8 cellular contexts compared by ENCODE assay signal in the genomic region with DNA sequence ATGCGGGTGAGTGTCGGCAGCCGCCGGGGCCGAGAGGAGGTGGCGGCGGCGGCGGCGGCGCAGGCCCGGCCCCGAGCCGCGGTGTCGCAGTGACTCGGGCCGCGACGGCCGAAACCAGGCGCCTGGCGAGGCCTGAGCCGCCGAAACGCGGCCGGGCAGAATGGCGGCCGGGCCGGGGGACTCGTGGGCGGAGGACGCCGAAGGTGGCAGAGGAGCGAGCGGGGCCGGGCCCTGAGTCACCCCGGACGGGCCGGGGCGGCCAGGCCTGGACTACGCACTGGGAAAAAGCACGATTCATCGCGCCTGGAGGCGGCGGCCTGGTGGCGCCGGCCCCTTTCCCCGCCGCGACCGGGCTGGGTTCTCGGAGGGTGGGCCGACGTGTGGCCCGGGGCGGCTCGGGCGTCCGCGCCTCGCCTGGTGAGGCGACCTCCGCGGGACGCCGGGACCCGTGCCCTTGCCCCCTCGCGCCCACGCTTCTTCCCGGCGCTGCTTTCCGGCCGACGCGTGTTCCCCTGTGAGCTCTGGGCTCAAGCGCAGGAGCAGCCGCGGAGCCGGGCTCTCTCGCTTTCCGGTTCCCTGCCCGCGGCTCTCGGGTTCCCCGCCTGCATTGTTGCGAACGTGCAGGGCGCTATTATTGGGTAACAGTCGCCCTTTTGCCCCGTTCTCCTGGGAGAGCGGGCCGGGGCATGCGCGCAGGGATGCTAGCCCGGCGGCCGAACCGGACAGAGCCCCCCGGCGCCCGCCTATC. TPM values are rescaled to one million over a fixed set of nuclear protein-coding genes. Genes with fewer than 3 reads are reported as not detected.
A peak's percentile ranks its signal among the peaks of the same experiment; 100 is the strongest.
DNase-seq lines count a peak whose midpoint lies in the region; ATAC-seq and TF ChIP-seq lines count a peak whose summit lies in the region.

No MANE protein-coding gene starts in this region.

- CTCF ChIA-PET in activated CD8-positive, alpha-beta T cell treated with anti-CD3 and anti-CD28 coated beads, Interleukin-2, amount 10 ng/mL, durations not matched to agents 7 days and 5 days (lab: Charles Lee), result interaction anchor here (1.0 to 2.1 kb wide), 4 partner anchors 25 to 264 kb away, joined by 3 to 13 read pairs (median 4); no protein-coding TSS in a partner anchor

- peak overlapping the region; percentile 90 for H3K4me3 Mint-ChIP-seq in activated CD8-positive, alpha-beta T cell treated with anti-CD3 and anti-CD28 coated beads, Interleukin-2, amount 10 ng/mL, durations not matched to agents 7 days and 5 days

- POLR2A ChIA-PET in activated CD8-positive, alpha-beta T cell treated with anti-CD3 and anti-CD28 coated beads, Interleukin-2, amount 10 ng/mL, durations not matched to agents 7 days and 5 days (lab: Charles Lee), result interaction anchor here (0.8 to 2.1 kb wide), 17 partner anchors 9 to 366 kb away, joined by 3 to 11 read pairs (median 4); no protein-coding TSS in a partner anchor

- peaks cover 16 to 40% of the 10 kb centered on the region in 2 donors for H3K4me1 ChIP-seq in muscle layer of duodenum (ENCODE audit: control insufficient read depth in 1 of 2, insufficient read depth in 2 of 2, low read length in 2 of 2)

- H3K27me3 ChIP-seq in muscle layer of duodenum (ENCODE audit: low read depth, low read length), result no peaks in the 10 kb centered on the region

- ATAC-seq in activated CD8-positive, alpha-beta T cell treated with anti-CD3 and anti-CD28 coated beads, Interleukin-2, amount 10 ng/mL, durations not matched to agents 7 days and 5 days, result peak; percentile 52

- H3K27ac ChIP-seq in muscle layer of duodenum (ENCODE audit: low read length), result peak overlapping the region; percentile 87

- peaks cover 52% of the 10 kb centered on the region for H3K4me1 Mint-ChIP-seq in activated CD8-positive, alpha-beta T cell treated with anti-CD3 and anti-CD28 coated beads, Interleukin-2, amount 10 ng/mL, durations not matched to agents 7 days and 5 days (ENCODE audit: low read depth)

- no peaks in the 10 kb centered on the region for H3K36me3 ChIP-seq in muscle layer of duodenum (ENCODE audit: control insufficient read depth in 1 of 2, insufficient read depth in 2 of 2, low read length in 2 of 2)

- TF ChIP-seq CTCF in HFF-Myc (IDR thresholded peaks at IDR 0.05; ENCODE audit: low read depth, low read length, missing control alignments) (no peak), epithelial cell of esophagus (IDR thresholded peaks at IDR 0.05; ENCODE audit: insufficient read depth, low read depth, low read length, missing control alignments) (no peak)

- peaks cover 11% of the 10 kb centered on the region for H3K36me3 Mint-ChIP-seq in activated CD8-positive, alpha-beta T cell treated with anti-CD3 and anti-CD28 coated beads, Interleukin-2, amount 10 ng/mL, durations not matched to agents 7 days and 5 days (ENCODE audit: low read depth)

- H3K27ac Mint-ChIP-seq in activated CD8-positive, alpha-beta T cell treated with anti-CD3 and anti-CD28 coated beads, Interleukin-2, amount 10 ng/mL, durations not matched to agents 7 days and 5 days, result peak overlapping the region; percentile 80

- H3K9me3 ChIP-seq in muscle layer of duodenum (ENCODE audit: control insufficient read depth in 1 of 2, low read length in 2 of 2), result no peaks in the 10 kb centered on the region

- no peaks in the 10 kb centered on the region for H3K9me3 Mint-ChIP-seq in activated CD8-positive, alpha-beta T cell treated with anti-CD3 and anti-CD28 coated beads, Interleukin-2, amount 10 ng/mL, durations not matched to agents 7 days and 5 days (ENCODE audit: insufficient read depth)

- H3K4me3 ChIP-seq in HFF-Myc (replicated peaks; ENCODE audit: low read depth, low read length), result peak overlapping the region; percentile 78
- peak overlapping the region; percentile 79 for H3K4me3 ChIP-seq in epithelial cell of esophagus (ENCODE audit: low read length)
- peak overlapping the region; percentile 90 to 91 for H3K4me3 ChIP-seq in muscle layer of duodenum (ENCODE audit: low read depth in 1 of 2, low read length in 2 of 2)

- DNase-seq in NCI-H526 (lab: John Stamatoyannopoulos, UW), result peak; percentile 14 to 87
- no peak for DNase-seq in NCI-H526 treated with DMSO at 0.1 percent for 48 hours (lab: John Stamatoyannopoulos, UW)
- no peak for DNase-seq in HFF-Myc (ENCODE audit: extremely low read depth, low read depth)
- DNase-seq in MV-4-11 (lab: John Stamatoyannopoulos, UW), result peak; percentile 23
- DNase-seq in activated CD8-positive, alpha-beta T cell treated with anti-CD3 and anti-CD28 coated beads, Interleukin-2, amount 10 ng/mL, durations not matched to agents 7 days and 5 days, result peak; percentile 72
- DNase-seq in epithelial cell of esophagus (ENCODE audit: low read depth), result peak; percentile 68
- peak; percentile 57 for DNase-seq in stimulated activated naive CD4-positive, alpha-beta T cell treated with Interleukin-2 at 50 U/mL for 16 hours (lab: John Stamatoyannopoulos, UW)

- peaks cover 11% of the 10 kb centered on the region for H3K27me3 Mint-ChIP-seq in activated CD8-positive, alpha-beta T cell treated with anti-CD3 and anti-CD28 coated beads, Interleukin-2, amount 10 ng/mL, durations not matched to agents 7 days and 5 days (ENCODE audit: low read depth)

RNA-seq across cellular contexts. Expression of a gene that starts 0.5 kb away (rescaled TPM):
- total RNA-seq in activated CD8-positive, alpha-beta T cell treated with anti-CD3 and anti-CD28 coated beads, Interleukin-2, amount 10 ng/mL, durations not matched to agents 7 days and 5 days, result 10 to 100 TPM; 55.8 to 57.6 TPM

Comparison
In these comparisons a context has a peak if more than half of its experiments do, and no peak if none do; other contexts are left out.
1. DNase-seq: peak in NCI-H526 (2 of 2), MV-4-11 (single experiment), activated CD8-positive, alpha-beta T cell treated with anti-CD3 and anti-CD28 coated beads, Interleukin-2, amount 10 ng/mL, durations not matched to agents 7 days and 5 days (single experiment), epithelial cell of esophagus (single experiment) and stimulated activated naive CD4-positive, alpha-beta T cell treated with Interleukin-2 at 50 U/mL for 16 hours (single experiment); none in NCI-H526 treated with DMSO at 0.1 percent for 48 hours (single experiment) and HFF-Myc (single experiment).
2. Peak in every context shown above with its lines, with median percentiles within 50 percentile points of each other: H3K4me3 ChIP-seq.